In the genomic region with DNA sequence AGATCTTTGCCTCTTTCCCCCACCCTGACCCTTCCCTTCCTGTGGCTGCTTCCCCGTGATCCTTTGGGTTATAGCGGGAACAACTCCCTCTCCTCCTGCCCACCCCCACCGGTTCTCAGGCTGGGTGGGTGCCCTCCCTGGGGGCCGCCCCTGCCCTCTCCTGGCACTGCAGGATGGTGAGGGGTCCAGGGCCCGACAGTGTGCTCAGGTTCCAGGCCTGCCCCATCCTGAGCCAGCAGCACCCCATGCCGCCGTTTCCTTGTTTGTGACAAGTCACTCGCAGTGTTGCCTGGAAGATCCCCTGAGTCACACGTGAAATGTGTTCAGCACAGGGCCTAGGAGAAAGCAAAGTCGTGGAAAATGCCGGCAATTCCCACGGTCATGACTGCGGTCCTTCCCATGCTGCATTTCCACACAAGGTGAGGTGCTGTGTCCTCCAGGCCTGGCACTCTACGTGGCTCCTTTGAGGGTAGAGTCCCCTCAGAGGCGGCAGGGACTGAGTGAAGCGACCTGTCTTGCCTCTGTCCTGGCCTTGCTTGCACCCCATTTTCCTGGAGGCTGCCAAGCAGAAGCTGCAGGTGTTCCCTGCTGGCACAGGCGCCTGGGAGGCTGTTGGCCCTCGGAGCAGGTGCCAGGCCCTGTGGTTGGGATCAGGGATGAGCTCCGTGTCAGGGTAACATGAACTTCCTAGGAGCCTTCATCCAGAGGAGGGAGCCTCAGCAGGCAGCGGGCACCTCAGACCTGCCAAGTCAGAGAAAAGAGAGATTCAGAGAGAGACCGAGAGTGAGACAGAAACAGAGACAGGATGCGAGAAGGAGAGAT, we compare ENCODE assay signal across 1 cellular context.
TF ChIP-seq lines count a peak whose summit lies in the region.

No MANE protein-coding gene starts in this region.

TF ChIP-seq in K562, 482 proteins besides CTCF, POLR2A, EP300 and RAD21 (continued from another document and continues in another):
- TF ChIP-seq, protein P1, sequence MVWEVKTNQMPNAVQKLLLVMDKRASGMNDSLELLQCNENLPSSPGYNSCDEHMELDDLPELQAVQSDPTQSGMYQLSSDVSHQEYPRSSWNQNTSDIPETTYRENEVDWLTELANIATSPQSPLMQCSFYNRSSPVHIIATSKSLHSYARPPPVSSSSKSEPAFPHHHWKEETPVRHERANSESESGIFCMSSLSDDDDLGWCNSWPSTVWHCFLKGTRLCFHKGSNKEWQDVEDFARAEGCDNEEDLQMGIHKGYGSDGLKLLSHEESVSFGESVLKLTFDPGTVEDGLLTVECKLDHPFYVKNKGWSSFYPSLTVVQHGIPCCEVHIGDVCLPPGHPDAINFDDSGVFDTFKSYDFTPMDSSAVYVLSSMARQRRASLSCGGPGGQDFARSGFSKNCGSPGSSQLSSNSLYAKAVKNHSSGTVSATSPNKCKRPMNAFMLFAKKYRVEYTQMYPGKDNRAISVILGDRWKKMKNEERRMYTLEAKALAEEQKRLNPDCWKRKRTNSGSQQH (CRISPR knock-in tag; IDR thresholded peaks at IDR 0.05), result no peak
- TF ChIP-seq ZNF445 (CRISPR knock-in tag; IDR thresholded peaks at IDR 0.05; ENCODE audit: low read depth) (no peak), ZNF57 (CRISPR knock-in tag; IDR thresholded peaks at IDR 0.05) (0 out of 2 replicates have a peak, but pooled peaks have one; percentile 75), SIRT6 (IDR thresholded peaks at IDR 0.05; ENCODE audit: low read depth, low read length) (no peak), SIN3B (IDR thresholded peaks at IDR 0.05; ENCODE audit: low read depth) (no peak), ZNF586 (CRISPR knock-in tag; conservative IDR thresholded peaks at IDR 0.05) (0 out of 2 replicates have a peak, but pooled peaks have one; percentile 29), ZNF76 (CRISPR knock-in tag; IDR thresholded peaks at IDR 0.05; ENCODE audit: borderline replicate concordance) (no peak; the same call in 1 of the 2 replicates), ZNF583 (CRISPR knock-in tag; IDR thresholded peaks at IDR 0.05) (peak; percentile 43; the same call in 1 of the 2 replicates), POLR3A (IDR thresholded peaks at IDR 0.05; ENCODE audit: borderline replicate concordance, extremely low read depth, insufficient read depth, insufficient read length) (no peak), MCM3 (IDR thresholded peaks at IDR 0.05) (no peak), ZNF165 (CRISPR knock-in tag; IDR thresholded peaks at IDR 0.05; ENCODE audit: borderline replicate concordance) (peak; percentile 60; the same call in 1 of the 2 replicates), MTF1 (CRISPR knock-in tag; IDR thresholded peaks at IDR 0.05; ENCODE audit: borderline replicate concordance) (no peak), POLR2G (IDR thresholded peaks at IDR 0.05; ENCODE audit: low read depth, low read length) (peak; percentile 30; the same call in 1 of the 2 replicates), ZNF134 (CRISPR knock-in tag; conservative IDR thresholded peaks at IDR 0.05) (no peak), ETV5 (CRISPR knock-in tag; IDR thresholded peaks at IDR 0.05; ENCODE audit: low read depth) (no peak), CCNT2 (IDR thresholded peaks at IDR 0.05; ENCODE audit: borderline replicate concordance, extremely low read depth, insufficient read length, low read depth, low read length) (no peak), MEIS2 (IDR thresholded peaks at IDR 0.05; ENCODE audit: partially characterized antibody) (no peak), HSF4 (CRISPR knock-in tag; IDR thresholded peaks at IDR 0.05; ENCODE audit: borderline replicate concordance) (no peak)
- TF ChIP-seq, protein P2, sequence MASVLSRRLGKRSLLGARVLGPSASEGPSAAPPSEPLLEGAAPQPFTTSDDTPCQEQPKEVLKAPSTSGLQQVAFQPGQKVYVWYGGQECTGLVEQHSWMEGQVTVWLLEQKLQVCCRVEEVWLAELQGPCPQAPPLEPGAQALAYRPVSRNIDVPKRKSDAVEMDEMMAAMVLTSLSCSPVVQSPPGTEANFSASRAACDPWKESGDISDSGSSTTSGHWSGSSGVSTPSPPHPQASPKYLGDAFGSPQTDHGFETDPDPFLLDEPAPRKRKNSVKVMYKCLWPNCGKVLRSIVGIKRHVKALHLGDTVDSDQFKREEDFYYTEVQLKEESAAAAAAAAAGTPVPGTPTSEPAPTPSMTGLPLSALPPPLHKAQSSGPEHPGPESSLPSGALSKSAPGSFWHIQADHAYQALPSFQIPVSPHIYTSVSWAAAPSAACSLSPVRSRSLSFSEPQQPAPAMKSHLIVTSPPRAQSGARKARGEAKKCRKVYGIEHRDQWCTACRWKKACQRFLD (CRISPR knock-in tag; IDR thresholded peaks at IDR 0.05), result 0 out of 2 replicates have a peak, but pooled peaks have one; percentile 8
- TF ChIP-seq, protein P3, sequence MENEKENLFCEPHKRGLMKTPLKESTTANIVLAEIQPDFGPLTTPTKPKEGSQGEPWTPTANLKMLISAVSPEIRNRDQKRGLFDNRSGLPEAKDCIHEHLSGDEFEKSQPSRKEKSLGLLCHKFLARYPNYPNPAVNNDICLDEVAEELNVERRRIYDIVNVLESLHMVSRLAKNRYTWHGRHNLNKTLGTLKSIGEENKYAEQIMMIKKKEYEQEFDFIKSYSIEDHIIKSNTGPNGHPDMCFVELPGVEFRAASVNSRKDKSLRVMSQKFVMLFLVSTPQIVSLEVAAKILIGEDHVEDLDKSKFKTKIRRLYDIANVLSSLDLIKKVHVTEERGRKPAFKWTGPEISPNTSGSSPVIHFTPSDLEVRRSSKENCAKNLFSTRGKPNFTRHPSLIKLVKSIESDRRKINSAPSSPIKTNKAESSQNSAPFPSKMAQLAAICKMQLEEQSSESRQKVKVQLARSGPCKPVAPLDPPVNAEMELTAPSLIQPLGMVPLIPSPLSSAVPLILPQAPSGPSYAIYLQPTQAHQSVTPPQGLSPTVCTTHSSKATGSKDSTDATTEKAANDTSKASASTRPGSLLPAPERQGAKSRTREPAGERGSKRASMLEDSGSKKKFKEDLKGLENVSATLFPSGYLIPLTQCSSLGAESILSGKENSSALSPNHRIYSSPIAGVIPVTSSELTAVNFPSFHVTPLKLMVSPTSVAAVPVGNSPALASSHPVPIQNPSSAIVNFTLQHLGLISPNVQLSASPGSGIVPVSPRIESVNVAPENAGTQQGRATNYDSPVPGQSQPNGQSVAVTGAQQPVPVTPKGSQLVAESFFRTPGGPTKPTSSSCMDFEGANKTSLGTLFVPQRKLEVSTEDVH (IDR thresholded peaks at IDR 0.05; ENCODE audit: low read depth, partially characterized antibody), result no peak
- TF ChIP-seq, protein P4, sequence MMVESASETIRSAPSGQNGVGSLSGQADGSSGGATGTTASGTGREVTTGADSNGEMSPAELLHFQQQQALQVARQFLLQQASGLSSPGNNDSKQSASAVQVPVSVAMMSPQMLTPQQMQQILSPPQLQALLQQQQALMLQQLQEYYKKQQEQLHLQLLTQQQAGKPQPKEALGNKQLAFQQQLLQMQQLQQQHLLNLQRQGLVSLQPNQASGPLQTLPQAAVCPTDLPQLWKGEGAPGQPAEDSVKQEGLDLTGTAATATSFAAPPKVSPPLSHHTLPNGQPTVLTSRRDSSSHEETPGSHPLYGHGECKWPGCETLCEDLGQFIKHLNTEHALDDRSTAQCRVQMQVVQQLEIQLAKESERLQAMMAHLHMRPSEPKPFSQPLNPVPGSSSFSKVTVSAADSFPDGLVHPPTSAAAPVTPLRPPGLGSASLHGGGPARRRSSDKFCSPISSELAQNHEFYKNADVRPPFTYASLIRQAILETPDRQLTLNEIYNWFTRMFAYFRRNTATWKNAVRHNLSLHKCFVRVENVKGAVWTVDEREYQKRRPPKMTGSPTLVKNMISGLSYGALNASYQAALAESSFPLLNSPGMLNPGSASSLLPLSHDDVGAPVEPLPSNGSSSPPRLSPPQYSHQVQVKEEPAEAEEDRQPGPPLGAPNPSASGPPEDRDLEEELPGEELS (CRISPR knock-in tag; IDR thresholded peaks at IDR 0.05; ENCODE audit: borderline replicate concordance), result peak; percentile 62; the same call in 1 of the 2 replicates
- TF ChIP-seq, protein P5, sequence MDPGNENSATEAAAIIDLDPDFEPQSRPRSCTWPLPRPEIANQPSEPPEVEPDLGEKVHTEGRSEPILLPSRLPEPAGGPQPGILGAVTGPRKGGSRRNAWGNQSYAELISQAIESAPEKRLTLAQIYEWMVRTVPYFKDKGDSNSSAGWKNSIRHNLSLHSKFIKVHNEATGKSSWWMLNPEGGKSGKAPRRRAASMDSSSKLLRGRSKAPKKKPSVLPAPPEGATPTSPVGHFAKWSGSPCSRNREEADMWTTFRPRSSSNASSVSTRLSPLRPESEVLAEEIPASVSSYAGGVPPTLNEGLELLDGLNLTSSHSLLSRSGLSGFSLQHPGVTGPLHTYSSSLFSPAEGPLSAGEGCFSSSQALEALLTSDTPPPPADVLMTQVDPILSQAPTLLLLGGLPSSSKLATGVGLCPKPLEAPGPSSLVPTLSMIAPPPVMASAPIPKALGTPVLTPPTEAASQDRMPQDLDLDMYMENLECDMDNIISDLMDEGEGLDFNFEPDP (CRISPR knock-in tag; IDR thresholded peaks at IDR 0.05), result 0 out of 2 replicates have a peak, but pooled peaks have one; percentile 35
- TF ChIP-seq, protein P6, sequence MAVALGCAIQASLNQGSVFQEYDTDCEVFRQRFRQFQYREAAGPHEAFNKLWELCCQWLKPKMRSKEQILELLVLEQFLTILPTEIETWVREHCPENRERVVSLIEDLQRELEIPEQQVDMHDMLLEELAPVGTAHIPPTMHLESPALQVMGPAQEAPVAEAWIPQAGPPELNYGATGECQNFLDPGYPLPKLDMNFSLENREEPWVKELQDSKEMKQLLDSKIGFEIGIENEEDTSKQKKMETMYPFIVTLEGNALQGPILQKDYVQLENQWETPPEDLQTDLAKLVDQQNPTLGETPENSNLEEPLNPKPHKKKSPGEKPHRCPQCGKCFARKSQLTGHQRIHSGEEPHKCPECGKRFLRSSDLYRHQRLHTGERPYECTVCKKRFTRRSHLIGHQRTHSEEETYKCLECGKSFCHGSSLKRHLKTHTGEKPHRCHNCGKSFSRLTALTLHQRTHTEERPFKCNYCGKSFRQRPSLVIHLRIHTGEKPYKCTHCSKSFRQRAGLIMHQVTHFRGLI (CRISPR knock-in tag; IDR thresholded peaks at IDR 0.05), result 0 out of 2 replicates have a peak, but pooled peaks have one; percentile 21
- TF ChIP-seq, protein P7, sequence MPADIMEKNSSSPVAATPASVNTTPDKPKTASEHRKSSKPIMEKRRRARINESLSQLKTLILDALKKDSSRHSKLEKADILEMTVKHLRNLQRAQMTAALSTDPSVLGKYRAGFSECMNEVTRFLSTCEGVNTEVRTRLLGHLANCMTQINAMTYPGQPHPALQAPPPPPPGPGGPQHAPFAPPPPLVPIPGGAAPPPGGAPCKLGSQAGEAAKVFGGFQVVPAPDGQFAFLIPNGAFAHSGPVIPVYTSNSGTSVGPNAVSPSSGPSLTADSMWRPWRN (IDR thresholded peaks at IDR 0.05; ENCODE audit: low read depth), result no peak
- TF ChIP-seq, protein P8, sequence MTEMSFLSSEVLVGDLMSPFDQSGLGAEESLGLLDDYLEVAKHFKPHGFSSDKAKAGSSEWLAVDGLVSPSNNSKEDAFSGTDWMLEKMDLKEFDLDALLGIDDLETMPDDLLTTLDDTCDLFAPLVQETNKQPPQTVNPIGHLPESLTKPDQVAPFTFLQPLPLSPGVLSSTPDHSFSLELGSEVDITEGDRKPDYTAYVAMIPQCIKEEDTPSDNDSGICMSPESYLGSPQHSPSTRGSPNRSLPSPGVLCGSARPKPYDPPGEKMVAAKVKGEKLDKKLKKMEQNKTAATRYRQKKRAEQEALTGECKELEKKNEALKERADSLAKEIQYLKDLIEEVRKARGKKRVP (CRISPR knock-in tag; IDR thresholded peaks at IDR 0.05), result no peak
- TF ChIP-seq, protein P9, sequence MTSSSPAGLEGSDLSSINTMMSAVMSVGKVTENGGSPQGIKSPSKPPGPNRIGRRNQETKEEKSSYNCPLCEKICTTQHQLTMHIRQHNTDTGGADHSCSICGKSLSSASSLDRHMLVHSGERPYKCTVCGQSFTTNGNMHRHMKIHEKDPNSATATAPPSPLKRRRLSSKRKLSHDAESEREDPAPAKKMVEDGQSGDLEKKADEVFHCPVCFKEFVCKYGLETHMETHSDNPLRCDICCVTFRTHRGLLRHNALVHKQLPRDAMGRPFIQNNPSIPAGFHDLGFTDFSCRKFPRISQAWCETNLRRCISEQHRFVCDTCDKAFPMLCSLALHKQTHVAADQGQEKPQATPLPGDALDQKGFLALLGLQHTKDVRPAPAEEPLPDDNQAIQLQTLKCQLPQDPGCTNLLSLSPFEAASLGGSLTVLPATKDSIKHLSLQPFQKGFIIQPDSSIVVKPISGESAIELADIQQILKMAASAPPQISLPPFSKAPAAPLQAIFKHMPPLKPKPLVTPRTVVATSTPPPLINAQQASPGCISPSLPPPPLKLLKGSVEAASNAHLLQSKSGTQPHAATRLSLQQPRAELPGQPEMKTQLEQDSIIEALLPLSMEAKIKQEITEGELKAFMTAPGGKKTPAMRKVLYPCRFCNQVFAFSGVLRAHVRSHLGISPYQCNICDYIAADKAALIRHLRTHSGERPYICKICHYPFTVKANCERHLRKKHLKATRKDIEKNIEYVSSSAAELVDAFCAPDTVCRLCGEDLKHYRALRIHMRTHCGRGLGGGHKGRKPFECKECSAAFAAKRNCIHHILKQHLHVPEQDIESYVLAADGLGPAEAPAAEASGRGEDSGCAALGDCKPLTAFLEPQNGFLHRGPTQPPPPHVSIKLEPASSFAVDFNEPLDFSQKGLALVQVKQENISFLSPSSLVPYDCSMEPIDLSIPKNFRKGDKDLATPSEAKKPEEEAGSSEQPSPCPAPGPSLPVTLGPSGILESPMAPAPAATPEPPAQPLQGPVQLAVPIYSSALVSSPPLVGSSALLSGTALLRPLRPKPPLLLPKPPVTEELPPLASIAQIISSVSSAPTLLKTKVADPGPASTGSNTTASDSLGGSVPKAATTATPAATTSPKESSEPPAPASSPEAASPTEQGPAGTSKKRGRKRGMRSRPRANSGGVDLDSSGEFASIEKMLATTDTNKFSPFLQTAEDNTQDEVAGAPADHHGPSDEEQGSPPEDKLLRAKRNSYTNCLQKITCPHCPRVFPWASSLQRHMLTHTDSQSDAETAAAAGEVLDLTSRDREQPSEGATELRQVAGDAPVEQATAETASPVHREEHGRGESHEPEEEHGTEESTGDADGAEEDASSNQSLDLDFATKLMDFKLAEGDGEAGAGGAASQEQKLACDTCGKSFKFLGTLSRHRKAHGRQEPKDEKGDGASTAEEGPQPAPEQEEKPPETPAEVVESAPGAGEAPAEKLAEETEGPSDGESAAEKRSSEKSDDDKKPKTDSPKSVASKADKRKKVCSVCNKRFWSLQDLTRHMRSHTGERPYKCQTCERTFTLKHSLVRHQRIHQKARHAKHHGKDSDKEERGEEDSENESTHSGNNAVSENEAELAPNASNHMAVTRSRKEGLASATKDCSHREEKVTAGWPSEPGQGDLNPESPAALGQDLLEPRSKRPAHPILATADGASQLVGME (CRISPR knock-in tag; IDR thresholded peaks at IDR 0.05), result no peak
- TF ChIP-seq, protein P10, sequence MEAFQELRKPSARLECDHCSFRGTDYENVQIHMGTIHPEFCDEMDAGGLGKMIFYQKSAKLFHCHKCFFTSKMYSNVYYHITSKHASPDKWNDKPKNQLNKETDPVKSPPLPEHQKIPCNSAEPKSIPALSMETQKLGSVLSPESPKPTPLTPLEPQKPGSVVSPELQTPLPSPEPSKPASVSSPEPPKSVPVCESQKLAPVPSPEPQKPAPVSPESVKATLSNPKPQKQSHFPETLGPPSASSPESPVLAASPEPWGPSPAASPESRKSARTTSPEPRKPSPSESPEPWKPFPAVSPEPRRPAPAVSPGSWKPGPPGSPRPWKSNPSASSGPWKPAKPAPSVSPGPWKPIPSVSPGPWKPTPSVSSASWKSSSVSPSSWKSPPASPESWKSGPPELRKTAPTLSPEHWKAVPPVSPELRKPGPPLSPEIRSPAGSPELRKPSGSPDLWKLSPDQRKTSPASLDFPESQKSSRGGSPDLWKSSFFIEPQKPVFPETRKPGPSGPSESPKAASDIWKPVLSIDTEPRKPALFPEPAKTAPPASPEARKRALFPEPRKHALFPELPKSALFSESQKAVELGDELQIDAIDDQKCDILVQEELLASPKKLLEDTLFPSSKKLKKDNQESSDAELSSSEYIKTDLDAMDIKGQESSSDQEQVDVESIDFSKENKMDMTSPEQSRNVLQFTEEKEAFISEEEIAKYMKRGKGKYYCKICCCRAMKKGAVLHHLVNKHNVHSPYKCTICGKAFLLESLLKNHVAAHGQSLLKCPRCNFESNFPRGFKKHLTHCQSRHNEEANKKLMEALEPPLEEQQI (IDR thresholded peaks at IDR 0.05), result no peak
